In the genomic region with DNA sequence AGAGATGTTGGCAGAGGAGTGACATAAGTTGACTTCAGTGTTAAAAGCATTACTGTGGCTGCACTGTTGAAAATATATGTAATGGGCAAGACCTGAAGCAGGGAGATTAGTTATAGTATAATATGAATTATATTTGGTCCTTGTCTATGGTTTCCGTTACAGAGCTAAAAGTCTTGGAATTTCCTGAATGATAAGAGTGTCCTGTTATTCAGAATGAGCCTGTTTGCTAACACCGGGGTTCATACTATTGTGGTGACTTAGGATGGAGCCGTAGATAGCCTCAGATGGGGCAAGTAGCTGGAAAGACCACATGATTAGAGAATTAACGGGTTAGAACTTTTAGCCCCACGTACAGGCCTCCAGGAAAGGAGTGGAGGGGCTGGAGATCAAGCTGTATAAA, we compare ENCODE assay signal across 16 cellular contexts. TPM values are rescaled to one million over a fixed set of nuclear protein-coding genes. Genes with fewer than 3 reads are reported as not detected.
DNase-seq lines count a peak whose midpoint lies in the region; ATAC-seq and TF ChIP-seq lines count a peak whose summit lies in the region.
"Had no signal": no experiment of that assay in that cellular context is flagged by ENCODE, and none has a peak within 500 bp of the region (broad histone marks: within the 10 kb centered on the region; RNA-seq: fewer than 3 reads in every experiment).

No MANE protein-coding gene starts in this region.

- no peaks in the 10 kb centered on the region for H3K9me3 Mint-ChIP-seq in WTC11
- H3K9me3 Mint-ChIP-seq: CD8-positive, alpha-beta memory T cell had no signal

- H3K27ac Mint-ChIP-seq in WTC11: no peak overlapping the region

- H3K27ac ChIP-seq in right cardiac atrium (ENCODE audit: low read length) (peak overlapping the region; percentile 78), heart left ventricle (peak overlapping the region in 1 of 12 donors; percentile 2)
- H3K27ac ChIP-seq: HL-60 had no signal

- H3K4me1 Mint-ChIP-seq in WTC11: no peaks in the 10 kb centered on the region; the same call in 1 of the 2 replicates

- H3K27me3 ChIP-seq in right cardiac atrium (ENCODE audit: control insufficient read depth, insufficient read depth): no peaks in the 10 kb centered on the region
- no peaks in the 10 kb centered on the region for H3K27me3 ChIP-seq in heart left ventricle

- H3K36me3 ChIP-seq in heart left ventricle: peaks cover 0 to 71% (median 49%) of the 10 kb centered on the region in 9 donors

- WGBS in right cardiac atrium: 51% methylated on average over 5 of the region's 5 CpGs
- 49 to 63% (median 54%) methylated on average over 5 of the region's 5 CpGs for WGBS in heart left ventricle, 4 donors

- intact Hi-C loops in right cardiac atrium (cut with DNase I): no loop called here
- intact Hi-C loops in heart left ventricle (cut with DNase I): loop anchor here in 2 of 10 donors (5.0 to 10.0 kb wide), 3 partner anchors 61 to 244 kb away; a partner anchor contains a TSS

- CTCF ChIA-PET in WTC11 (lab: Charles Lee): interaction anchor here (1.8 kb wide), 1 partner anchor 491 kb away, joined by 6 read pairs; no protein-coding TSS in a partner anchor

- H3K4me3 ChIP-seq in right cardiac atrium (ENCODE audit: low read length): no peak overlapping the region
- H3K4me3 ChIP-seq in heart left ventricle: no peak overlapping the region
- H3K4me3 ChIP-seq in fibroblast of the aortic adventitia (ENCODE audit: low read depth, low read length): no peak overlapping the region

- ATAC-seq in right cardiac atrium: peak; percentile 25 to 39
- no peak for ATAC-seq in heart left ventricle
- no peak for ATAC-seq in WTC11

- H3K9me3 ChIP-seq in right cardiac atrium (ENCODE audit: control insufficient read depth, low read length): no peaks in the 10 kb centered on the region
- no peaks in the 10 kb centered on the region for H3K9me3 ChIP-seq in heart left ventricle

- H3K36me3 Mint-ChIP-seq in WTC11: peaks cover 22% of the 10 kb centered on the region

- DNase-seq in right cardiac atrium: no peak
- no peak for DNase-seq in heart left ventricle
- peak; percentile 78 for DNase-seq in amniotic epithelial cell (ENCODE audit: low read depth)
- peak; percentile 62 for DNase-seq in fibroblast of the aortic adventitia (ENCODE audit: low read depth)
- no peak for DNase-seq in NCI-H2107 treated with DMSO at 0.1 percent for 48 hours (lab: John Stamatoyannopoulos, UW; ENCODE audit: unreplicated experiment)
- DNase-seq in activated gamma-delta T cell (lab: John Stamatoyannopoulos, UW): no peak
- no peak for DNase-seq in WTC11 (ENCODE audit: low spot score)
- DNase-seq: ACHN; CD8-positive, alpha-beta memory T cell; GOT3; NCI-H146; NCI-H2081 treated with DMSO at 0.1 percent for 48 hours; NCI-H2227 treated with DMSO at 0.1 percent for 48 hours; NCI-H526 had no signal

- H3K27me3 Mint-ChIP-seq in WTC11 (ENCODE audit: low read depth): no peaks in the 10 kb centered on the region
- H3K27me3 Mint-ChIP-seq: B cell; CD8-positive, alpha-beta memory T cell had no signal

- POLR2A ChIA-PET in WTC11 (lab: Charles Lee): no interaction called here

- TF ChIP-seq POLR2A in heart left ventricle (IDR thresholded peaks at IDR 0.05): no peak

- H3K4me1 ChIP-seq in right cardiac atrium (ENCODE audit: control insufficient read depth, insufficient read depth, low read length) (peaks cover 2% of the 10 kb centered on the region), heart left ventricle (peaks cover 0 to 58% (median 23%) of the 10 kb centered on the region in 12 donors)

- TF ChIP-seq CTCF in heart left ventricle (IDR thresholded peaks at IDR 0.05) (no peak), fibroblast of the aortic adventitia (IDR thresholded peaks at IDR 0.05; ENCODE audit: insufficient read depth, low read length) (no peak), WTC11 (IDR thresholded peaks at IDR 0.05) (no peak)

- H3K4me3 Mint-ChIP-seq in WTC11: no peak overlapping the region
- H3K4me3 Mint-ChIP-seq: B cell had no signal

TF ChIP-seq in WTC11, 78 proteins besides CTCF, POLR2A, EP300 and RAD21:
- TF ChIP-seq, protein P1, sequence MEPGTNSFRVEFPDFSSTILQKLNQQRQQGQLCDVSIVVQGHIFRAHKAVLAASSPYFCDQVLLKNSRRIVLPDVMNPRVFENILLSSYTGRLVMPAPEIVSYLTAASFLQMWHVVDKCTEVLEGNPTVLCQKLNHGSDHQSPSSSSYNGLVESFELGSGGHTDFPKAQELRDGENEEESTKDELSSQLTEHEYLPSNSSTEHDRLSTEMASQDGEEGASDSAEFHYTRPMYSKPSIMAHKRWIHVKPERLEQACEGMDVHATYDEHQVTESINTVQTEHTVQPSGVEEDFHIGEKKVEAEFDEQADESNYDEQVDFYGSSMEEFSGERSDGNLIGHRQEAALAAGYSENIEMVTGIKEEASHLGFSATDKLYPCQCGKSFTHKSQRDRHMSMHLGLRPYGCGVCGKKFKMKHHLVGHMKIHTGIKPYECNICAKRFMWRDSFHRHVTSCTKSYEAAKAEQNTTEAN (CRISPR knock-in tag; IDR thresholded peaks at IDR 0.05): no peak
- TF ChIP-seq SMAD4 (CRISPR knock-in tag; IDR thresholded peaks at IDR 0.05): no peak
- TF ChIP-seq, protein P2, sequence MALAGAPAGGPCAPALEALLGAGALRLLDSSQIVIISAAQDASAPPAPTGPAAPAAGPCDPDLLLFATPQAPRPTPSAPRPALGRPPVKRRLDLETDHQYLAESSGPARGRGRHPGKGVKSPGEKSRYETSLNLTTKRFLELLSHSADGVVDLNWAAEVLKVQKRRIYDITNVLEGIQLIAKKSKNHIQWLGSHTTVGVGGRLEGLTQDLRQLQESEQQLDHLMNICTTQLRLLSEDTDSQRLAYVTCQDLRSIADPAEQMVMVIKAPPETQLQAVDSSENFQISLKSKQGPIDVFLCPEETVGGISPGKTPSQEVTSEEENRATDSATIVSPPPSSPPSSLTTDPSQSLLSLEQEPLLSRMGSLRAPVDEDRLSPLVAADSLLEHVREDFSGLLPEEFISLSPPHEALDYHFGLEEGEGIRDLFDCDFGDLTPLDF (CRISPR knock-in tag; IDR thresholded peaks at IDR 0.05): no peak
- TF ChIP-seq, protein P3, sequence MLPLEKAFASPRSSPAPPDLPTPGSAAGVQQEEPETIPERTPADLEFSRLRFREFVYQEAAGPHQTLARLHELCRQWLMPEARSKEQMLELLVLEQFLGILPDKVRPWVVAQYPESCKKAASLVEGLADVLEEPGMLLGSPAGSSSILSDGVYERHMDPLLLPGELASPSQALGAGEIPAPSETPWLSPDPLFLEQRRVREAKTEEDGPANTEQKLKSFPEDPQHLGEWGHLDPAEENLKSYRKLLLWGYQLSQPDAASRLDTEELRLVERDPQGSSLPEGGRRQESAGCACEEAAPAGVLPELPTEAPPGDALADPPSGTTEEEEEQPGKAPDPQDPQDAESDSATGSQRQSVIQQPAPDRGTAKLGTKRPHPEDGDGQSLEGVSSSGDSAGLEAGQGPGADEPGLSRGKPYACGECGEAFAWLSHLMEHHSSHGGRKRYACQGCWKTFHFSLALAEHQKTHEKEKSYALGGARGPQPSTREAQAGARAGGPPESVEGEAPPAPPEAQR (CRISPR knock-in tag; IDR thresholded peaks at IDR 0.05): no peak
- TF ChIP-seq, protein P4, sequence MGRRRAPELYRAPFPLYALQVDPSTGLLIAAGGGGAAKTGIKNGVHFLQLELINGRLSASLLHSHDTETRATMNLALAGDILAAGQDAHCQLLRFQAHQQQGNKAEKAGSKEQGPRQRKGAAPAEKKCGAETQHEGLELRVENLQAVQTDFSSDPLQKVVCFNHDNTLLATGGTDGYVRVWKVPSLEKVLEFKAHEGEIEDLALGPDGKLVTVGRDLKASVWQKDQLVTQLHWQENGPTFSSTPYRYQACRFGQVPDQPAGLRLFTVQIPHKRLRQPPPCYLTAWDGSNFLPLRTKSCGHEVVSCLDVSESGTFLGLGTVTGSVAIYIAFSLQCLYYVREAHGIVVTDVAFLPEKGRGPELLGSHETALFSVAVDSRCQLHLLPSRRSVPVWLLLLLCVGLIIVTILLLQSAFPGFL (CRISPR knock-in tag; IDR thresholded peaks at IDR 0.05; ENCODE audit: borderline replicate concordance): no peak
- no peak for TF ChIP-seq NR2C2 (CRISPR knock-in tag; IDR thresholded peaks at IDR 0.05)

RNA-seq across cellular contexts. Expression of a gene that starts 5.7 kb away (rescaled TPM):
- total RNA-seq in right cardiac atrium: 10 to 100 TPM; 10.3 to 12.3 (median 10.5) TPM
- polyA plus RNA-seq in right cardiac atrium: 5.7 TPM
- total RNA-seq in heart left ventricle: 10 to 100 TPM in 6 of 9 donors, 1 to 10 TPM in 3; 9.0 to 14.3 (median 10.2) TPM
- polyA plus RNA-seq in heart left ventricle: 1 to 10 TPM; 4.5 to 8.0 TPM
- total RNA-seq in fibroblast of the aortic adventitia (ENCODE audit: low replicate concordance): 17.0 and 20.3 TPM in 2 replicates
- total RNA-seq in WTC11 (2021): 14.3 to 15.9 TPM (median 15.4 TPM) in 3 replicates

Comparison
In these comparisons a context has a peak if more than half of its experiments do, and no peak if none do; other contexts are left out.
1. ATAC-seq: peak in right cardiac atrium (2 of 2); none in heart left ventricle (0 of 4) and WTC11 (single experiment).
2. DNase-seq: peak in amniotic epithelial cell (single experiment) and fibroblast of the aortic adventitia (single experiment); none in right cardiac atrium (0 of 3), heart left ventricle (0 of 5), NCI-H2107 treated with DMSO at 0.1 percent for 48 hours (single experiment), activated gamma-delta T cell (single experiment) and WTC11 (single experiment).